8 cellular contexts compared by ENCODE assay signal in the genomic region with DNA sequence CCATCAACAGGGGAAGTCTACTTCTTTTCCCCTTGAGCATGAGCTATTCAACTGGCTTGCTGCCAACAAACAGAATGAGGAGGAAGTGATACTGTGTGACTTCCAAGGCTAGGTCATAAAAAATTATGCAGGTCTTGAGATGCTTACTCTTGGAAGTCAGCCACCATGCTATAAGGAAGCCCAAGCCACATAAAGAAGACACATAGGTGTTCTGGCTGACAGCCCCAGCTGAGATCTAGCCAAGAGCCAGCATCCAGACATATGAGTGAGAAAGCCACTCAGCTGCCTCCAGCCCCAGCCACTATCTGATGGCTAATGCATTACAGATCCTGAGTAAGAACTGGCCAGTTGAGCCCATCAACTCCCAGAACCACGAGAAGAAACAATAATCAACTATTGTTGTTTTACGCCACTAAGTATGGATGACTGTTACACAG. TPM values are rescaled to one million over a fixed set of nuclear protein-coding genes. Genes with fewer than 3 reads are reported as not detected.
DNase-seq lines count a peak whose midpoint lies in the region; ATAC-seq and TF ChIP-seq lines count a peak whose summit lies in the region.

No MANE protein-coding gene starts in this region.

- no peak overlapping the region for H3K27ac ChIP-seq in DND-41 (ENCODE audit: low read length)

- H3K9ac ChIP-seq in DND-41 (ENCODE audit: low read depth, low read length) = no peak overlapping the region

- no peaks in the 10 kb centered on the region for H3K9me3 Mint-ChIP-seq in activated T-helper 17 cell treated with anti-CD3 and anti-CD28 coated beads, Interleukin-2, amount 50 U/mL, for 72 hours

- peaks cover 58% of the 10 kb centered on the region for H3K36me3 Mint-ChIP-seq in activated T-helper 17 cell treated with anti-CD3 and anti-CD28 coated beads, Interleukin-2, amount 50 U/mL, for 72 hours (ENCODE audit: low read depth)

- no peak overlapping the region for H3K4me3 Mint-ChIP-seq in activated T-helper 17 cell treated with anti-CD3 and anti-CD28 coated beads, Interleukin-2, amount 50 U/mL, for 72 hours

- H3K4me2 ChIP-seq in DND-41 (ENCODE audit: insufficient read depth, low read length) = no peak overlapping the region

- H3K79me2 ChIP-seq in DND-41 (ENCODE audit: insufficient read depth, low read length) = no peaks in the 10 kb centered on the region

- no peak for DNase-seq in DND-41
- DNase-seq in HFF-Myc (ENCODE audit: extremely low read depth, low read depth) = peak; percentile 62
- peak; percentile 33 to 81 for DNase-seq in NOMO-1 (lab: John Stamatoyannopoulos, UW; ENCODE audit: unreplicated experiment in 2 of 2)
- DNase-seq in foreskin fibroblast = peak; percentile 63 to 73

- H2AFZ ChIP-seq in DND-41 (ENCODE audit: low read depth, low read length) = no peak overlapping the region

- no peaks in the 10 kb centered on the region for H3K9me3 ChIP-seq in DND-41 (ENCODE audit: insufficient read depth, low read length, severe bottlenecking)

- no peaks in the 10 kb centered on the region for H3K27me3 ChIP-seq in DND-41 (ENCODE audit: insufficient read depth, low read length, poor library complexity)

- TF ChIP-seq CTCF in DND-41 (IDR thresholded peaks at IDR 0.05; ENCODE audit: borderline replicate concordance, extremely low read depth, low read length, poor library complexity, severe bottlenecking) (no peak), HFF-Myc (IDR thresholded peaks at IDR 0.05; ENCODE audit: low read depth, low read length, missing control alignments) (no peak), foreskin fibroblast (IDR thresholded peaks at IDR 0.05; ENCODE audit: low read depth, low read length) (no peak)

- peaks cover 20% of the 10 kb centered on the region; the same call in 1 of the 2 replicates for H3K36me3 ChIP-seq in DND-41 (ENCODE audit: insufficient read depth, low read length)

- H3K27ac Mint-ChIP-seq in activated T-helper 17 cell treated with anti-CD3 and anti-CD28 coated beads, Interleukin-2, amount 50 U/mL, for 72 hours = no peak overlapping the region

- H3K4me3 ChIP-seq in DND-41 (ENCODE audit: low read depth in 1 of 2, low read length in 2 of 2) (no peak overlapping the region), HFF-Myc (replicated peaks; ENCODE audit: low read depth, low read length) (no peak overlapping the region), foreskin fibroblast (ENCODE audit: low read depth in 1 of 2, low read length in 2 of 2) (no peak overlapping the region)

- H3K27me3 Mint-ChIP-seq in activated T-helper 17 cell treated with anti-CD3 and anti-CD28 coated beads, Interleukin-2, amount 50 U/mL, for 72 hours = no peaks in the 10 kb centered on the region

- no peaks in the 10 kb centered on the region for H4K20me1 ChIP-seq in DND-41 (ENCODE audit: insufficient read depth, low read length)

- no peaks in the 10 kb centered on the region for H3K4me1 ChIP-seq in DND-41 (ENCODE audit: insufficient read depth, low read length)

- ATAC-seq in DND-41 (ENCODE audit: insufficient read depth, low read depth) = 0 out of 3 replicates have a peak, but pooled peaks have one; percentile 31
- ATAC-seq in HG03097 (IDR thresholded peaks at IDR 0.05; ENCODE audit: low FRiP score, unreplicated experiment) = no peak
- ATAC-seq in HG02870 (IDR thresholded peaks at IDR 0.05; ENCODE audit: unreplicated experiment) = no peak
- ATAC-seq in activated T-helper 17 cell treated with anti-CD3 and anti-CD28 coated beads, Interleukin-2, amount 50 U/mL, for 72 hours (replicated peaks) = no peak
- ATAC-seq in GM18520 (IDR thresholded peaks at IDR 0.05; ENCODE audit: unreplicated experiment) = no peak

- no peaks in the 10 kb centered on the region for H3K4me1 Mint-ChIP-seq in activated T-helper 17 cell treated with anti-CD3 and anti-CD28 coated beads, Interleukin-2, amount 50 U/mL, for 72 hours

RNA-seq across cellular contexts. Expression of a gene that starts 31.0 kb away (rescaled TPM):
- total RNA-seq in activated T-helper 17 cell treated with anti-CD3 and anti-CD28 coated beads, Interleukin-2, amount 50 U/mL, for 72 hours = 10 to 100 TPM; 46.9 to 72.6 TPM
